18 cellular contexts compared by ENCODE assay signal in genomic region chr17:51748749-51749604, GRCh38.
DNase-seq lines count a peak whose midpoint lies in the region; ATAC-seq and TF ChIP-seq lines count a peak whose summit lies in the region.
"Had no signal": no experiment of that assay in that cellular context is flagged by ENCODE, and none has a peak within 500 bp of the region (broad histone marks: within the 10 kb centered on the region; RNA-seq: fewer than 3 reads in every experiment).

No MANE protein-coding gene starts in this region.

- no peak overlapping the region for H2BK5ac ChIP-seq in trophoblast cell (ENCODE audit: low read depth, low read length, poor library complexity)

- no peaks in the 10 kb centered on the region for H3K36me3 Mint-ChIP-seq in activated T-cell treated with anti-CD3 and anti-CD28 coated beads, Interleukin-2, amount 50 U/mL, for 4 hours (ENCODE audit: insufficient read depth)
- H3K36me3 Mint-ChIP-seq in activated T-helper 17 cell treated with anti-CD3 and anti-CD28 coated beads, Interleukin-2, amount 50 U/mL, for 72 hours (ENCODE audit: low read depth), result no peaks in the 10 kb centered on the region
- H3K36me3 Mint-ChIP-seq: CD8-positive, alpha-beta T cell had no signal

- no peaks in the 10 kb centered on the region for H3K9me3 Mint-ChIP-seq in activated T-cell treated with anti-CD3 and anti-CD28 coated beads, Interleukin-2, amount 50 U/mL, for 4 hours
- no peaks in the 10 kb centered on the region for H3K9me3 Mint-ChIP-seq in activated T-helper 17 cell treated with anti-CD3 and anti-CD28 coated beads, Interleukin-2, amount 50 U/mL, for 72 hours
- H3K9me3 Mint-ChIP-seq: CD8-positive, alpha-beta T cell had no signal

- H4K8ac ChIP-seq in trophoblast cell (ENCODE audit: low read depth, low read length), result no peak overlapping the region

- H3K4me3 ChIP-seq in GM12865 (ENCODE audit: low read depth, low read length), result no peak overlapping the region
- H3K4me3 ChIP-seq in trophoblast cell (ENCODE audit: low read depth, low read length), result no peak overlapping the region
- H3K4me3 ChIP-seq: BLaER1 had no signal

- no CpG with 5 or more reads among the region's 9 CpGs for WGBS in trophoblast cell (ENCODE audit: extremely low coverage, insufficient coverage, insufficient read length)

- no peaks in the 10 kb centered on the region for H3K27me3 ChIP-seq in foreskin keratinocyte
- no peaks in the 10 kb centered on the region for H3K27me3 ChIP-seq in trophoblast cell (ENCODE audit: insufficient read depth, low read length)
- H3K27me3 ChIP-seq: BLaER1 had no signal

- no peak overlapping the region for H2AK5ac ChIP-seq in trophoblast cell (ENCODE audit: low read length)

- ATAC-seq in activated T-cell treated with anti-CD3 and anti-CD28 coated beads, Interleukin-2, amount 50 U/mL, for 4 hours, result peak; percentile 21 to 37
- ATAC-seq in foreskin keratinocyte, result peak; percentile 49
- no peak for ATAC-seq in activated T-helper 17 cell treated with anti-CD3 and anti-CD28 coated beads, Interleukin-2, amount 50 U/mL, for 72 hours (replicated peaks)
- ATAC-seq: CD8-positive, alpha-beta T cell; HepG2 had no signal

- no peak overlapping the region for H3K9ac ChIP-seq in trophoblast cell (ENCODE audit: low read length)
- H3K9ac ChIP-seq: BLaER1 had no signal

- H3K23ac ChIP-seq in trophoblast cell (ENCODE audit: low read length), result no peak overlapping the region

- H3K27ac ChIP-seq in foreskin keratinocyte, result no peak overlapping the region
- no peak overlapping the region for H3K27ac ChIP-seq in trophoblast cell (ENCODE audit: low read depth, low read length)
- H3K27ac ChIP-seq: BLaER1 had no signal

- H3K4me1 ChIP-seq in foreskin keratinocyte (peaks cover 18% of the 10 kb centered on the region), trophoblast cell (ENCODE audit: control insufficient read depth in 1 of 2, insufficient read depth in 2 of 2, low read length in 2 of 2) (peaks cover 0 to 2% of the 10 kb centered on the region in 2 experiments)
- H3K4me1 ChIP-seq: BLaER1 had no signal

- no peak overlapping the region for H3K4me2 ChIP-seq in trophoblast cell (ENCODE audit: low read length)
- H3K4me2 ChIP-seq: BLaER1 had no signal

- H2BK12ac ChIP-seq in trophoblast cell (ENCODE audit: low read length), result no peak overlapping the region

- no peaks in the 10 kb centered on the region for H3K9me3 ChIP-seq in trophoblast cell (ENCODE audit: insufficient read depth, low read depth, low read length)
- H3K9me3 ChIP-seq: BLaER1 had no signal

- no peak overlapping the region for H2BK120ac ChIP-seq in trophoblast cell (ENCODE audit: insufficient read depth, low read length, poor library complexity)

- no peak overlapping the region for H4K12ac ChIP-seq in trophoblast cell (ENCODE audit: low read depth, low read length)

- no peaks in the 10 kb centered on the region for H3K79me2 ChIP-seq in trophoblast cell (ENCODE audit: control insufficient read depth, insufficient read depth, low read length, poor library complexity)

- no peak overlapping the region for H2AFZ ChIP-seq in trophoblast cell (ENCODE audit: insufficient read depth, low read length, poor library complexity)

- no peak overlapping the region for H3K14ac ChIP-seq in trophoblast cell (ENCODE audit: low read length)

- TF ChIP-seq CTCF in GM12865 (IDR thresholded peaks at IDR 0.05; ENCODE audit: insufficient read depth, low read depth, low read length, missing control alignments), result no peak
- no peak for TF ChIP-seq CTCF in foreskin keratinocyte (conservative IDR thresholded peaks at IDR 0.05)

- H3K36me3 ChIP-seq in trophoblast cell (ENCODE audit: control insufficient read depth in 1 of 2, insufficient read depth in 2 of 2, low read length in 2 of 2), result no peaks in the 10 kb centered on the region
- H3K36me3 ChIP-seq: BLaER1 had no signal

- H4K91ac ChIP-seq in trophoblast cell (ENCODE audit: low read depth, low read length), result no peak overlapping the region

- peaks cover 5% of the 10 kb centered on the region for H3K4me1 Mint-ChIP-seq in activated T-cell treated with anti-CD3 and anti-CD28 coated beads, Interleukin-2, amount 50 U/mL, for 4 hours (ENCODE audit: low read depth)
- no peaks in the 10 kb centered on the region for H3K4me1 Mint-ChIP-seq in activated T-helper 17 cell treated with anti-CD3 and anti-CD28 coated beads, Interleukin-2, amount 50 U/mL, for 72 hours

- H3K27me3 Mint-ChIP-seq in activated T-cell treated with anti-CD3 and anti-CD28 coated beads, Interleukin-2, amount 50 U/mL, for 4 hours (ENCODE audit: low read depth), result no peaks in the 10 kb centered on the region
- no peaks in the 10 kb centered on the region for H3K27me3 Mint-ChIP-seq in activated T-helper 17 cell treated with anti-CD3 and anti-CD28 coated beads, Interleukin-2, amount 50 U/mL, for 72 hours

- DNase-seq in activated T-cell treated with anti-CD3 and anti-CD28 coated beads, Interleukin-2, amount 50 U/mL, for 4 hours, result no peak
- no peak for DNase-seq in activated T-cell treated with anti-CD3 and anti-CD28 coated beads, Interleukin-2, amount 50 U/mL, for 1 hour
- DNase-seq in GM12865 (ENCODE audit: low read depth), result peak; percentile 2
- peak in 1 of 2 donors; percentile 32 for DNase-seq in foreskin keratinocyte
- DNase-seq in trophoblast cell, result peak; percentile 69 to 87
- DNase-seq in cerebellum (ENCODE audit: low spot score), result no peak
- no peak for DNase-seq in NCI-H69 (lab: John Stamatoyannopoulos, UW)
- DNase-seq: CD8-positive, alpha-beta T cell; DMS79 treated with DMSO at 0.1 percent for 48 hours; KBM-7; NCI-H1105; NCI-H1694; NCI-H748 treated with DMSO at 0.1 percent for 48 hours; OCI-M1; SHP77 had no signal

- H3K4ac ChIP-seq in trophoblast cell (ENCODE audit: low read depth, low read length), result no peak overlapping the region

- no peak overlapping the region for H3K27ac Mint-ChIP-seq in activated T-helper 17 cell treated with anti-CD3 and anti-CD28 coated beads, Interleukin-2, amount 50 U/mL, for 72 hours
- H3K27ac Mint-ChIP-seq: CD8-positive, alpha-beta T cell had no signal

- no peak overlapping the region for H3K4me3 Mint-ChIP-seq in activated T-cell treated with anti-CD3 and anti-CD28 coated beads, Interleukin-2, amount 50 U/mL, for 4 hours
- H3K4me3 Mint-ChIP-seq in activated T-helper 17 cell treated with anti-CD3 and anti-CD28 coated beads, Interleukin-2, amount 50 U/mL, for 72 hours, result no peak overlapping the region
- H3K4me3 Mint-ChIP-seq: CD8-positive, alpha-beta T cell had no signal

- no peaks in the 10 kb centered on the region for H3K79me1 ChIP-seq in trophoblast cell (ENCODE audit: low read length)

- no peak overlapping the region for H3K18ac ChIP-seq in trophoblast cell (ENCODE audit: low read length)

Comparison
In these comparisons a context has a peak if more than half of its experiments do, and no peak if none do; other contexts are left out.
1. DNase-seq: peak in GM12865 (single experiment) and trophoblast cell (2 of 2); none in activated T-cell treated with anti-CD3 and anti-CD28 coated beads, Interleukin-2, amount 50 U/mL, for 4 hours (single experiment), activated T-cell treated with anti-CD3 and anti-CD28 coated beads, Interleukin-2, amount 50 U/mL, for 1 hour (single experiment), cerebellum (single experiment) and NCI-H69 (single experiment).